ENCODE assay signal across 9 cellular contexts in the genomic region with DNA sequence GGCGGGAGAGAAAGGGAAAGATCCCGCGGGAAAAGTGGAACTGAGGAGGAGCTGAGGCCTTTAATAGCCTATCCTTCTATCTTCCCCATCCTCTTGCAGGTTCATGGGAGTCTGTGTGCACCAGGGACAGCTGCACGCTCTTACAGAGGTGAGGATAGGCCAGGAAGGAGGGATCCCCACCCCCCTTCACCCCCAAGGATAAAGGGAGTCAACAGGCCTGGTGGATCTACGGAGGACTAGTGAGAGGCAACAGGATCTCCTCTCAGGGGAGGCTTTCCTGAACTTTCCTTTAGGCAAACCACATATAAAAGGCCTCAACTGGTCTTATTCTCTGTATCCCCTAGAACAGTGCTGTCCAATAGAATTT. TPM values are rescaled to one million over a fixed set of nuclear protein-coding genes. Genes with fewer than 3 reads are reported as not detected.
DNase-seq lines count a peak whose midpoint lies in the region; ATAC-seq, FAIRE-seq and TF ChIP-seq lines count a peak whose summit lies in the region.
"Had no signal": no experiment of that assay in that cellular context is flagged by ENCODE, and none has a peak within 500 bp of the region (broad histone marks: within the 10 kb centered on the region; RNA-seq: fewer than 3 reads in every experiment).

No MANE protein-coding gene starts in this region.

- peak overlapping the region; percentile 76 for H3K4me3 ChIP-seq in ACC112 (ENCODE audit: low read depth, low read length)
- H3K4me3 ChIP-seq in HEK293 (ENCODE audit: low read depth, low read length) = peak overlapping the region; percentile 54
- H3K4me3 ChIP-seq in GM12878 = peak overlapping the region; percentile 81
- H3K4me3 ChIP-seq in mesendoderm (ENCODE audit: low read length) = peak overlapping the region; percentile 76

- RAD21 ChIA-PET in GM12878 (lab: Charles Lee; ENCODE audit: unreplicated experiment) = interaction anchor here (0.9 to 3.5 kb wide), 7 partner anchors 9 to 121 kb away, joined by 3 to 57 read pairs (median 5); a partner anchor contains a TSS

- POLR2A ChIA-PET in HEK293 (lab: Yijun Ruan, JAX) (interaction anchor here (0.5 to 0.6 kb wide), 2 partner anchors 23 to 151 kb away, joined by 3 to 4 read pairs; no protein-coding TSS in a partner anchor), GM12878 (lab: Charles Lee) (interaction anchor here (0.6 to 3.1 kb wide), 7 partner anchors 11 to 122 kb away, joined by 3 to 18 read pairs (median 4); a partner anchor contains a TSS)

- peaks cover 9% of the 10 kb centered on the region for H3K79me1 ChIP-seq in mesendoderm (ENCODE audit: low read length)

- no peak overlapping the region for H2BK15ac ChIP-seq in mesendoderm (replicated peaks; ENCODE audit: low read depth)

- WGBS in GM12878 (ENCODE audit: insufficient coverage, insufficient replicate concordance, low lambda C conversion rate, missing lambda C conversion rate) = 18% methylated on average over 5 of the region's 5 CpGs
- no CpG with 5 or more reads among the region's 5 CpGs for WGBS in mesendoderm (ENCODE audit: extremely low coverage, insufficient coverage, low lambda C conversion rate)

- ATAC-seq in GM12878 (no peak), GM19035 (IDR thresholded peaks at IDR 0.05; ENCODE audit: unreplicated experiment) (no peak)

- H2BK120ac ChIP-seq in mesendoderm (ENCODE audit: low read depth, low read length) = no peak overlapping the region

- H3K4me2 ChIP-seq in GM12878 (ENCODE audit: control insufficient read depth, insufficient read depth) = peak overlapping the region; percentile 79
- peak overlapping the region; percentile 89 for H3K4me2 ChIP-seq in mesendoderm (ENCODE audit: low read length)

- no peaks in the 10 kb centered on the region for H3K36me3 ChIP-seq in ACC112 (ENCODE audit: insufficient read depth, low read length)
- peaks cover 0 to 41% of the 10 kb centered on the region in 2 experiments; a peak in 1 of 3 replicates for H3K36me3 ChIP-seq in HEK293 (ENCODE audit: control insufficient read depth in 2 of 2, insufficient read depth in 1 of 2, low read length in 2 of 2)
- no peaks in the 10 kb centered on the region; a peak in 1 of 4 replicates for H3K36me3 ChIP-seq in GM12878 (ENCODE audit: control insufficient read depth in 2 of 2, insufficient read depth in 2 of 2, low read length in 1 of 2)
- H3K36me3 ChIP-seq in mesendoderm (ENCODE audit: control insufficient read depth, insufficient read depth, low read length) = no peaks in the 10 kb centered on the region

- H2AFZ ChIP-seq in ACC112 (ENCODE audit: low read length, unreplicated experiment) (peak overlapping the region; percentile 47), GM12878 (ENCODE audit: control insufficient read depth, low read depth, low read length) (no peak overlapping the region)

- no peaks in the 10 kb centered on the region for H4K20me1 ChIP-seq in GM12878 (ENCODE audit: control insufficient read depth, insufficient read depth)

- FAIRE-seq in GM12878 (lab: Jason Lieb, UNC) = no peak

- no peak overlapping the region for H4K8ac ChIP-seq in mesendoderm (ENCODE audit: low read depth, low read length)

- no peak overlapping the region for H2AK5ac ChIP-seq in mesendoderm (ENCODE audit: low read length)

- H3K79me2 ChIP-seq in ACC112 (ENCODE audit: control insufficient read depth, insufficient read depth, low read length, unreplicated experiment) (peaks cover 8% of the 10 kb centered on the region), GM12878 (ENCODE audit: control insufficient read depth, insufficient read depth, low read length) (no peaks in the 10 kb centered on the region; the same call in 1 of the 2 replicates), mesendoderm (ENCODE audit: control insufficient read depth, insufficient read depth, low read length) (no peaks in the 10 kb centered on the region)

- H3K56ac ChIP-seq in mesendoderm (ENCODE audit: low read length) = peak overlapping the region; percentile 87

- no peak overlapping the region for H3K18ac ChIP-seq in mesendoderm (ENCODE audit: low read length)

- CTCF ChIA-PET in HEK293 (lab: Yijun Ruan, JAX) (interaction anchor here (0.6 to 1.2 kb wide), 2 partner anchors 9 to 11 kb away, joined by 3 to 6 read pairs; no protein-coding TSS in a partner anchor), GM12878 (lab: Yijun Ruan, JAX) (interaction anchor here (0.8 to 3.1 kb wide), 7 partner anchors 10 to 121 kb away, joined by 3 to 53 read pairs (median 5); a partner anchor contains a TSS)

- H3K27ac ChIP-seq in ACC112 (ENCODE audit: low read depth, low read length) = no peak overlapping the region
- H3K27ac ChIP-seq in HEK293 (ENCODE audit: extremely low read depth, low read depth, low read length) = peak overlapping the region; percentile 85; the same call in 1 of the 2 replicates
- H3K27ac ChIP-seq in GM12878 (ENCODE audit: control insufficient read depth, insufficient read depth) = no peak overlapping the region
- H3K27ac ChIP-seq in mesendoderm (ENCODE audit: low read depth, low read length) = no peak overlapping the region

- H3K4ac ChIP-seq in mesendoderm (ENCODE audit: low read depth, low read length) = no peak overlapping the region

- no peak overlapping the region for H3K23ac ChIP-seq in mesendoderm (ENCODE audit: low read length)

- H2BK5ac ChIP-seq in mesendoderm (ENCODE audit: low read length) = no peak overlapping the region

- H3K27me3 ChIP-seq in ACC112 (ENCODE audit: insufficient read depth, low read length) (no peaks in the 10 kb centered on the region), GM12878 (replicated peaks in 1 of 2; ENCODE audit: control insufficient read depth in 2 of 2, insufficient read depth in 2 of 2, low read length in 1 of 2) (no peaks in the 10 kb centered on the region), mesendoderm (ENCODE audit: insufficient read depth, low read length, poor library complexity) (no peaks in the 10 kb centered on the region)

- no peak overlapping the region for H4K5ac ChIP-seq in mesendoderm (ENCODE audit: low read length)

- H3K9me3 ChIP-seq in HEK293 (ENCODE audit: control insufficient read depth, insufficient read depth, low read depth, low read length) = no peaks in the 10 kb centered on the region
- no peaks in the 10 kb centered on the region; the same call in 2 of the 3 replicates for H3K9me3 ChIP-seq in GM12878 (replicated peaks; ENCODE audit: control insufficient read depth, insufficient read depth, low read length)

- intact Hi-C loops in GM12878 (cut with micrococcal nuclease; ENCODE audit: unreplicated experiment) = loop anchor here (10.0 kb wide), 2 partner anchors 209 to 491 kb away; a partner anchor contains a TSS

- peak overlapping the region; percentile 55; the same call in 1 of the 2 replicates for H3K9ac ChIP-seq in GM12878 (ENCODE audit: control insufficient read depth, insufficient read depth, low read length)
- peak overlapping the region; percentile 81 for H3K9ac ChIP-seq in mesendoderm (ENCODE audit: low read length)

- peaks cover 19% of the 10 kb centered on the region for H3K4me1 ChIP-seq in ACC112 (ENCODE audit: control insufficient read depth, insufficient read depth, low read length, unreplicated experiment)
- H3K4me1 ChIP-seq in HEK293 (ENCODE audit: control insufficient read depth, insufficient read depth, low read length) = no peaks in the 10 kb centered on the region
- peaks cover 8% of the 10 kb centered on the region for H3K4me1 ChIP-seq in GM12878 (ENCODE audit: control insufficient read depth, insufficient read depth, low read length)
- peaks cover 4% of the 10 kb centered on the region for H3K4me1 ChIP-seq in mesendoderm (ENCODE audit: control insufficient read depth, low read depth, low read length)

- no peak for TF ChIP-seq POLR2A in GM12878 (IDR thresholded peaks at IDR 0.05; ENCODE audit: low read depth, low read length)

- SMC1A ChIA-PET in GM12878 (lab: Charles Lee; ENCODE audit: uncharacterized antibody, unreplicated experiment) = interaction anchor here (0.8 to 3.3 kb wide), 5 partner anchors 10 to 54 kb away, joined by 3 to 34 read pairs (median 4); a partner anchor contains a TSS

- no peak for TF ChIP-seq RAD21 in GM12878 (IDR thresholded peaks at IDR 0.05; ENCODE audit: insufficient read depth, low read depth, low read length)

- no TSS peak for BruUV-seq in GM12878 (replicated peaks; lab: Mats Ljungman, UMichigan)

- in situ Hi-C loops in GM12878 (cut with MboI) = loop anchor here (5.0 kb wide), 1 partner anchor 121 kb away; no protein-coding TSS in a partner anchor

- no peak for TF ChIP-seq EP300 in GM12878 (IDR thresholded peaks at IDR 0.05; ENCODE audit: borderline replicate concordance in 1 of 2, control insufficient read depth in 1 of 2, low read depth in 2 of 2, low read length in 2 of 2)

- DNase-seq in GM12878 (ENCODE audit: low read depth, low spot score) (no peak), mesendoderm (no peak), dermis blood vessel endothelial cell (no peak), pons (ENCODE audit: low spot score) (no peak), SK-N-DZ (ENCODE audit: low spot score) (no peak)

- TF ChIP-seq CTCF in HEK293 (tag by site-specific recombination; IDR thresholded peaks at IDR 0.05) (no peak), GM12878 (IDR thresholded peaks at IDR 0.05 in 2 of 3, conservative IDR thresholded peaks at IDR 0.05 in 1 of 3; ENCODE audit: control insufficient read depth in 2 of 3, extremely low read depth in 1 of 3, insufficient read depth in 1 of 3, low read depth in 3 of 3, low read length in 3 of 3) (no peak)

RNA-seq across cellular contexts. Expression of a gene that starts 1.1 kb away (rescaled TPM):
- total RNA-seq in GM12878 (2013; cell fraction: nucleolus; rRNA removed) = 11.7 and 19.4 TPM in 2 replicates
- total RNA-seq in GM12878 (2014; rRNA removed) (7.9 and 8.2 TPM in 2 replicates), GM12878 (2014; rRNA removed; fragmentation: Illumina TruSeq; extraction: Trizol) (4.6 and 4.9 TPM in 2 replicates), GM12878 (2021) (19.1 and 19.5 TPM in 2 replicates), dermis blood vessel endothelial cell (8.7 and 11.6 TPM in 2 replicates)
- polyA plus RNA-seq in GM12878 (2011; ENCODE audit: low read depth) = 10.4 TPM
- polyA plus RNA-seq in GM12878 (2011; rRNA removed) (7.2 and 9.9 TPM in 2 replicates), GM12878 (2014; fragmentation: Illumina TruSeq; extraction: Trizol) (6.1 and 9.1 TPM in 2 replicates), GM12878 (2014; fragmentation: Nextera tagmentation; extraction: Ambion mirVana) (under 1 TPM in 1 of 2 experiments, not detected in 1; 0.16 TPM), GM12878 (2014; rRNA removed) (13.0 and 14.3 TPM in 2 replicates), GM12878 (2016; fragmentation: Nextera tagmentation; extraction: Ambion mirVana) (1 to 10 TPM in 1 of 2 experiments, under 1 TPM in 1; 0.88 to 2.9 TPM)
- polyA plus RNA-seq in GM12878 (2011; cell fraction: cytosol; rRNA removed) = 13.1 and 13.2 TPM in 2 replicates
- polyA plus RNA-seq in GM12878 (2011; cell fraction: nucleus; rRNA removed) = 48.8 and 64.5 TPM in 2 replicates
- polyA plus RNA-seq in GM12878 (2012) = 14.4 and 28.1 TPM in 2 replicates
- 12.7 and 12.9 TPM in 2 replicates for polyA minus RNA-seq in GM12878 (2011; rRNA and poly(A)+ RNA removed)
- polyA minus RNA-seq in GM12878 (2011; cell fraction: cytosol; rRNA and poly(A)+ RNA removed) = 5.1 and 7.7 TPM in 2 replicates
- polyA minus RNA-seq in GM12878 (2011; cell fraction: nucleus; rRNA and poly(A)+ RNA removed) = 14.7 and 30.0 TPM in 2 replicates
- 7.1 TPM for polyA plus RNA-seq in mesendoderm (2013, experiment 1 of 2)
- polyA plus RNA-seq in mesendoderm (2013, experiment 2 of 2) = 7.8 TPM
- polyA plus RNA-seq in SK-N-DZ (2014; cell fraction: cytosol; rRNA removed) = 5.7 and 8.4 TPM in 2 replicates
- polyA plus RNA-seq in SK-N-DZ (2014; cell fraction: nucleus; rRNA removed) = 38.2 and 46.7 TPM in 2 replicates

RNA-seq across cellular contexts. Expression of a gene that starts 12.1 kb away (rescaled TPM):
- 13.9 and 16.8 TPM in 2 replicates for total RNA-seq in GM12878 (2013; cell fraction: nucleolus; rRNA removed)
- total RNA-seq in GM12878 (2014; rRNA removed) = 12.2 and 14.2 TPM in 2 replicates
- total RNA-seq in GM12878 (2014; rRNA removed; fragmentation: Illumina TruSeq; extraction: Trizol) = 5.8 and 7.0 TPM in 2 replicates
- total RNA-seq in GM12878 (2021) = 8.9 and 9.0 TPM in 2 replicates
- polyA plus RNA-seq in GM12878 (2011; ENCODE audit: low read depth) = 12.2 TPM
- polyA plus RNA-seq in GM12878 (2011; rRNA removed) = 3.0 and 3.1 TPM in 2 replicates
- polyA plus RNA-seq in GM12878 (2011; cell fraction: cytosol; rRNA removed) = 2.3 and 2.9 TPM in 2 replicates
- polyA plus RNA-seq in GM12878 (2011; cell fraction: nucleus; rRNA removed) = 12.6 and 15.4 TPM in 2 replicates
- 10.2 and 16.4 TPM in 2 replicates for polyA plus RNA-seq in GM12878 (2012)
- polyA plus RNA-seq in GM12878 (2014; fragmentation: Illumina TruSeq; extraction: Trizol) = 6.6 and 8.4 TPM in 2 replicates
- polyA plus RNA-seq in GM12878 (2014; fragmentation: Nextera tagmentation; extraction: Ambion mirVana) = 1 to 10 TPM; 2.1 to 2.3 TPM
- 8.9 and 12.0 TPM in 2 replicates for polyA plus RNA-seq in GM12878 (2014; rRNA removed)
- 1 to 10 TPM; 2.8 to 2.9 TPM for polyA plus RNA-seq in GM12878 (2016; fragmentation: Nextera tagmentation; extraction: Ambion mirVana)
- polyA minus RNA-seq in GM12878 (2011; rRNA and poly(A)+ RNA removed) = 2.6 and 6.9 TPM in 2 replicates
- polyA minus RNA-seq in GM12878 (2011; cell fraction: cytosol; rRNA and poly(A)+ RNA removed) = 0.80 TPM in 1 of 2 replicates, not detected in the other
- 5.7 and 6.7 TPM in 2 replicates for polyA minus RNA-seq in GM12878 (2011; cell fraction: nucleus; rRNA and poly(A)+ RNA removed)
- polyA plus RNA-seq in mesendoderm (2013, experiment 1 of 2) = 1.2 TPM
- 1.6 TPM for polyA plus RNA-seq in mesendoderm (2013, experiment 2 of 2)
- 0.14 TPM in 1 of 2 replicates, not detected in the other for total RNA-seq in dermis blood vessel endothelial cell
- polyA plus RNA-seq in SK-N-DZ (2014; cell fraction: cytosol; rRNA removed) = not detected in 2 replicates
- 0.73 and 2.4 TPM in 2 replicates for polyA plus RNA-seq in SK-N-DZ (2014; cell fraction: nucleus; rRNA removed)

RNA-seq across cellular contexts. Expression of a gene that starts 44.6 kb away (rescaled TPM):
- 31.5 and 33.0 TPM in 2 replicates for total RNA-seq in GM12878 (2013; cell fraction: nucleolus; rRNA removed)
- total RNA-seq in GM12878 (2014; rRNA removed) = 115 and 119 TPM in 2 replicates
- total RNA-seq in GM12878 (2014; rRNA removed; fragmentation: Illumina TruSeq; extraction: Trizol) = 55.0 and 55.6 TPM in 2 replicates
- total RNA-seq in GM12878 (2021) = 83.3 and 84.9 TPM in 2 replicates
- polyA plus RNA-seq in GM12878 (2011; ENCODE audit: low read depth) = 38.2 TPM
- polyA plus RNA-seq in GM12878 (2011; rRNA removed) = 20.1 and 29.1 TPM in 2 replicates
- polyA plus RNA-seq in GM12878 (2011; cell fraction: cytosol; rRNA removed) = 42.7 and 45.9 TPM in 2 replicates
- polyA plus RNA-seq in GM12878 (2011; cell fraction: nucleus; rRNA removed) = 16.1 and 23.4 TPM in 2 replicates
- 88.6 and 91.7 TPM in 2 replicates for polyA plus RNA-seq in GM12878 (2012)
- polyA plus RNA-seq in GM12878 (2014; fragmentation: Illumina TruSeq; extraction: Trizol) = 26.3 and 44.9 TPM in 2 replicates
- 10 to 100 TPM in 1 of 2 experiments, under 1 TPM in 1; 0.97 to 12.1 TPM for polyA plus RNA-seq in GM12878 (2014; fragmentation: Nextera tagmentation; extraction: Ambion mirVana)
- 137 and 147 TPM in 2 replicates for polyA plus RNA-seq in GM12878 (2014; rRNA removed)
- polyA plus RNA-seq in GM12878 (2016; fragmentation: Nextera tagmentation; extraction: Ambion mirVana) = 10 to 100 TPM; 63.8 to 77.8 TPM
- polyA minus RNA-seq in GM12878 (2011; rRNA and poly(A)+ RNA removed) = 5.4 and 16.1 TPM in 2 replicates
- polyA minus RNA-seq in GM12878 (2011; cell fraction: cytosol; rRNA and poly(A)+ RNA removed) = 3.6 and 8.9 TPM in 2 replicates
- 4.1 and 5.0 TPM in 2 replicates for polyA minus RNA-seq in GM12878 (2011; cell fraction: nucleus; rRNA and poly(A)+ RNA removed)
- 0.87 TPM for polyA plus RNA-seq in mesendoderm (2013, experiment 1 of 2)
- polyA plus RNA-seq in mesendoderm (2013, experiment 2 of 2) = 0.91 TPM
- total RNA-seq in dermis blood vessel endothelial cell = not detected in 2 replicates
- 2.9 and 4.0 TPM in 2 replicates for polyA plus RNA-seq in SK-N-DZ (2014; cell fraction: cytosol; rRNA removed)
- 0.88 and 4.5 TPM in 2 replicates for polyA plus RNA-seq in SK-N-DZ (2014; cell fraction: nucleus; rRNA removed)
- total RNA-seq: glomerular endothelial cell had no signal

RNA-seq across cellular contexts. Expression of a gene that starts 51.7 kb away (rescaled TPM):
- total RNA-seq in GM12878 (2013; cell fraction: nucleolus; rRNA removed) = 15,728 and 37,247 TPM in 2 replicates
- total RNA-seq in GM12878 (2014; rRNA removed) (34,892 and 42,450 TPM in 2 replicates), GM12878 (2014; rRNA removed; fragmentation: Illumina TruSeq; extraction: Trizol) (6,746 and 12,076 TPM in 2 replicates), GM12878 (2021) (18,533 and 18,901 TPM in 2 replicates), dermis blood vessel endothelial cell (9,128 and 10,291 TPM in 2 replicates)
- not detected for polyA plus RNA-seq in GM12878 (2011; ENCODE audit: low read depth)
- polyA plus RNA-seq in GM12878 (2011; rRNA removed) (3.8 and 12.0 TPM in 2 replicates), GM12878 (2014; fragmentation: Illumina TruSeq; extraction: Trizol) (not detected in 2 replicates), GM12878 (2014; fragmentation: Nextera tagmentation; extraction: Ambion mirVana) (not detected), GM12878 (2014; rRNA removed) (760 and 1,065 TPM in 2 replicates), GM12878 (2016; fragmentation: Nextera tagmentation; extraction: Ambion mirVana) (10 to 100 TPM in 1 of 2 experiments, not detected in 1; 13.3 TPM)
- 152 TPM in 1 of 2 replicates, not detected in the other for polyA plus RNA-seq in GM12878 (2011; cell fraction: cytosol; rRNA removed)
- polyA plus RNA-seq in GM12878 (2011; cell fraction: nucleus; rRNA removed) = 4,598 and 4,771 TPM in 2 replicates
- 62.9 TPM in 1 of 2 replicates, not detected in the other for polyA plus RNA-seq in GM12878 (2012)
- polyA minus RNA-seq in GM12878 (2011; rRNA and poly(A)+ RNA removed) = 9,902 and 51,214 TPM in 2 replicates
- 10,750 and 21,317 TPM in 2 replicates for polyA minus RNA-seq in GM12878 (2011; cell fraction: cytosol; rRNA and poly(A)+ RNA removed)
- 140,969 and 152,974 TPM in 2 replicates for polyA minus RNA-seq in GM12878 (2011; cell fraction: nucleus; rRNA and poly(A)+ RNA removed)
- not detected for polyA plus RNA-seq in mesendoderm (2013, experiment 1 of 2)
- polyA plus RNA-seq in mesendoderm (2013, experiment 2 of 2) = not detected
- not detected in 2 replicates for polyA plus RNA-seq in SK-N-DZ (2014; cell fraction: cytosol; rRNA removed)
- not detected in 2 replicates for polyA plus RNA-seq in SK-N-DZ (2014; cell fraction: nucleus; rRNA removed)

RNA-seq across cellular contexts. Expression of a gene that starts 52.0 kb away (rescaled TPM):
- total RNA-seq in GM12878 (2013; cell fraction: nucleolus; rRNA removed) = 6.3 and 7.0 TPM in 2 replicates
- 9.4 and 13.2 TPM in 2 replicates for total RNA-seq in GM12878 (2014; rRNA removed)
- total RNA-seq in GM12878 (2014; rRNA removed; fragmentation: Illumina TruSeq; extraction: Trizol) = 6.2 and 6.3 TPM in 2 replicates
- total RNA-seq in GM12878 (2021) = 10.6 and 11.8 TPM in 2 replicates
- polyA plus RNA-seq in GM12878 (2011; ENCODE audit: low read depth) = 4.9 TPM
- 8.6 and 10.5 TPM in 2 replicates for polyA plus RNA-seq in GM12878 (2011; rRNA removed)
- polyA plus RNA-seq in GM12878 (2011; cell fraction: cytosol; rRNA removed) = 8.7 and 13.0 TPM in 2 replicates
- 9.3 and 11.8 TPM in 2 replicates for polyA plus RNA-seq in GM12878 (2011; cell fraction: nucleus; rRNA removed)
- 11.4 and 12.6 TPM in 2 replicates for polyA plus RNA-seq in GM12878 (2012)
- polyA plus RNA-seq in GM12878 (2014; fragmentation: Illumina TruSeq; extraction: Trizol) = 5.9 and 6.7 TPM in 2 replicates
- polyA plus RNA-seq in GM12878 (2014; fragmentation: Nextera tagmentation; extraction: Ambion mirVana) = under 1 TPM; 0.19 to 0.90 TPM
- 14.3 and 16.0 TPM in 2 replicates for polyA plus RNA-seq in GM12878 (2014; rRNA removed)
- polyA plus RNA-seq in GM12878 (2016; fragmentation: Nextera tagmentation; extraction: Ambion mirVana) = 10 to 100 TPM; 15.6 to 18.3 TPM
- polyA minus RNA-seq in GM12878 (2011; rRNA and poly(A)+ RNA removed) = 3.4 and 6.7 TPM in 2 replicates
- polyA minus RNA-seq in GM12878 (2011; cell fraction: cytosol; rRNA and poly(A)+ RNA removed) = 2.3 and 3.1 TPM in 2 replicates
- 2.8 and 4.1 TPM in 2 replicates for polyA minus RNA-seq in GM12878 (2011; cell fraction: nucleus; rRNA and poly(A)+ RNA removed)
- polyA plus RNA-seq in mesendoderm (2013, experiment 1 of 2) = 7.8 TPM
- 6.8 TPM for polyA plus RNA-seq in mesendoderm (2013, experiment 2 of 2)
- 8.5 and 12.4 TPM in 2 replicates for total RNA-seq in dermis blood vessel endothelial cell
- 6.5 and 7.8 TPM in 2 replicates for polyA plus RNA-seq in SK-N-DZ (2014; cell fraction: cytosol; rRNA removed)
- 7.7 and 8.2 TPM in 2 replicates for polyA plus RNA-seq in SK-N-DZ (2014; cell fraction: nucleus; rRNA removed)

Comparison
In these comparisons a context has a peak if more than half of its experiments do, and no peak if none do; other contexts are left out.
1. RNA of a gene that starts 44.6 kb away (total RNA-seq): 31.5 to 119 TPM in GM12878; not detected in dermis blood vessel endothelial cell; every median in the first group is over 10 times any median in the second.
2. Peak in every context shown above with its lines, with median percentiles within 50 percentile points of each other: H3K4me3 ChIP-seq.